ENCODE assay signal across 11 cellular contexts in the genomic region with DNA sequence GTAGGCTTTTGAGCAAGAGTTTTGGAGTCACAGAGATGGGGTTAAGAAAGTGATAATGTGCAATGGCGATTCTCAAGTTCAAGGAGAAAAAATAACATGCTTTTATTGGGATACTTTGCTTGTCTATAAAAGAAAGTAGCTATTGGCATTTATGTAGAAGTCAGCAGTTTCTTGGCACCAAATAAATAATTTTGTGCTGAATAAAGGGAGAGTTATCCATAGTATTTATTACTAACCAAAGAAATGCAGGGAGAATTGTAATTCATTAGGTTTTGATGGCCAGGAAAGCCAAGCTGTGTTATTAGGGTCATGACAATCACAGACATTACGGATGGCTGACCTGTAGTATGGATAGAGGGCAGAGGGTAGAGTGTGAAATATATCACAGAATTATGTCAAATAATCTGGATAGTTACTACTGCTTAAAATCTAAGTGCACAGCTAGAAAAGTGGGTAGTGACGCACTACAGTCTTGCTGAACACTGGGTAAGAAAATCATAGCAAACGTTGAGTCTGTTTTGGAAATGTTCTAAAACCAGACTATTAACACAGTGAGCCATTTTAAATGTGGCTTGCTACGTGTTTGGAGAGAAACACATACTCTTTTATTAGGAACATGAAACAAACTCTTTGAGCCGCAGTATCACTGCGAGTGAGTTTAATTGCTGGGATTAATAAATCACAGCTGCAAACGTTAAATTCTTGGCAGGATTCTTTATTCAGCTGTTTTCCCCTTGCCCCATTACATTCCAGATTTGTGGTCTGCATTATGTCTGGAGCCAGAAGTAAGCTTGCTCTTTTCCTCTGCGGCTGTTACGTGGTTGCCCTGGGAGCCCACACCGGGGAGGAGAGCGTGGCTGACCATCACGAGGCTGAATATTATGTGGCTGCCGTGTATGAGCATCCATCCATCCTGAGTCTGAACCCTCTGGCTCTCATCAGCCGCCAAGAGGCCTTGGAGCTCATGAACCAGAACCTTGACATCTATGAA. TPM values are rescaled to one million over a fixed set of nuclear protein-coding genes. Genes with fewer than 3 reads are reported as not detected.
DNase-seq lines count a peak whose midpoint lies in the region; ATAC-seq and TF ChIP-seq lines count a peak whose summit lies in the region.
"Had no signal": no experiment of that assay in that cellular context is flagged by ENCODE, and none has a peak within 500 bp of the region (broad histone marks: within the 10 kb centered on the region; RNA-seq: fewer than 3 reads in every experiment).

No MANE protein-coding gene starts in this region.

- H3K27ac ChIP-seq in colonic mucosa (peak overlapping the region; percentile 10), muscle layer of colon (ENCODE audit: low read depth, low read length) (peak overlapping the region; percentile 94), upper lobe of right lung (peak overlapping the region; percentile 71)

- H3K27me3 Mint-ChIP-seq in activated naive CD8-positive, alpha-beta T cell treated with anti-CD3 and anti-CD28 coated beads, Interleukin-2, amount 50 U/mL, for 24 hours, result no peaks in the 10 kb centered on the region
- H3K27me3 Mint-ChIP-seq in activated naive CD8-positive, alpha-beta T cell treated with anti-CD3 and anti-CD28 coated beads for 36 hours, result no peaks in the 10 kb centered on the region
- H3K27me3 Mint-ChIP-seq: CD4-positive, CD25-positive, alpha-beta regulatory T cell had no signal

- peak overlapping the region; percentile 89 for H3K27ac Mint-ChIP-seq in activated naive CD8-positive, alpha-beta T cell treated with anti-CD3 and anti-CD28 coated beads, Interleukin-2, amount 50 U/mL, for 24 hours
- H3K27ac Mint-ChIP-seq in activated naive CD8-positive, alpha-beta T cell treated with anti-CD3 and anti-CD28 coated beads for 36 hours, result no peak overlapping the region

- intact Hi-C loops in colonic mucosa (cut with DNase I), result loop anchor here (5.0 to 10.0 kb wide), 2 partner anchors 172 to 610 kb away; no protein-coding TSS in a partner anchor
- intact Hi-C loops in upper lobe of right lung (cut with DNase I), result no loop called here

- no peak for ATAC-seq in activated naive CD8-positive, alpha-beta T cell treated with anti-CD3 and anti-CD28 coated beads, Interleukin-2, amount 50 U/mL, for 24 hours
- ATAC-seq in upper lobe of right lung (no peak), GM21529 (IDR thresholded peaks at IDR 0.05; ENCODE audit: unreplicated experiment) (no peak), GM18868 (IDR thresholded peaks at IDR 0.05; ENCODE audit: unreplicated experiment) (no peak), HG02970 (IDR thresholded peaks at IDR 0.05; ENCODE audit: low FRiP score, unreplicated experiment) (no peak)

- peaks cover 93% of the 10 kb centered on the region for H3K4me1 Mint-ChIP-seq in activated naive CD8-positive, alpha-beta T cell treated with anti-CD3 and anti-CD28 coated beads, Interleukin-2, amount 50 U/mL, for 24 hours
- H3K4me1 Mint-ChIP-seq in activated naive CD8-positive, alpha-beta T cell treated with anti-CD3 and anti-CD28 coated beads for 36 hours, result peaks cover 56% of the 10 kb centered on the region

- no peaks in the 10 kb centered on the region for H3K36me3 ChIP-seq in colonic mucosa
- H3K36me3 ChIP-seq in muscle layer of colon (ENCODE audit: insufficient read depth, low read length), result no peaks in the 10 kb centered on the region
- no peaks in the 10 kb centered on the region for H3K36me3 ChIP-seq in upper lobe of right lung

- peaks cover 2% of the 10 kb centered on the region for H3K36me3 Mint-ChIP-seq in activated naive CD8-positive, alpha-beta T cell treated with anti-CD3 and anti-CD28 coated beads, Interleukin-2, amount 50 U/mL, for 24 hours (ENCODE audit: low read depth)
- H3K36me3 Mint-ChIP-seq in activated naive CD8-positive, alpha-beta T cell treated with anti-CD3 and anti-CD28 coated beads for 36 hours, result no peaks in the 10 kb centered on the region

- H3K27me3 ChIP-seq in colonic mucosa (no peaks in the 10 kb centered on the region), muscle layer of colon (ENCODE audit: control insufficient read depth in 1 of 2, insufficient read depth in 2 of 2, low read length in 2 of 2) (no peaks in the 10 kb centered on the region), upper lobe of right lung (no peaks in the 10 kb centered on the region)

- DNase-seq in activated naive CD8-positive, alpha-beta T cell treated with anti-CD3 and anti-CD28 coated beads, Interleukin-2, amount 50 U/mL, for 24 hours, result no peak
- DNase-seq in activated naive CD8-positive, alpha-beta T cell treated with anti-CD3 and anti-CD28 coated beads for 36 hours, result no peak
- no peak for DNase-seq in colonic mucosa
- no peak for DNase-seq in upper lobe of right lung
- DNase-seq: NCI-H510A treated with DMSO at 0.1 percent for 48 hours; stimulated activated CD4-positive, alpha-beta T cell treated with anti-CD3 and anti-CD28 coated beads, Interleukin-4, amount 100 ng/mL, for 1 hour had no signal

- no peak overlapping the region for H3K4me3 Mint-ChIP-seq in activated naive CD8-positive, alpha-beta T cell treated with anti-CD3 and anti-CD28 coated beads, Interleukin-2, amount 50 U/mL, for 24 hours
- H3K4me3 Mint-ChIP-seq in activated naive CD8-positive, alpha-beta T cell treated with anti-CD3 and anti-CD28 coated beads for 36 hours, result no peak overlapping the region

- TF ChIP-seq CTCF in colonic mucosa (IDR thresholded peaks at IDR 0.05) (no peak), upper lobe of right lung (IDR thresholded peaks at IDR 0.05) (no peak)

- H3K4me1 ChIP-seq in colonic mucosa, result no peaks in the 10 kb centered on the region
- peaks cover 89% of the 10 kb centered on the region for H3K4me1 ChIP-seq in muscle layer of colon (ENCODE audit: insufficient read depth, low read length)
- H3K4me1 ChIP-seq in upper lobe of right lung, result peaks cover 44% of the 10 kb centered on the region

- H3K9ac ChIP-seq in colonic mucosa (ENCODE audit: low read depth in 2 of 2, low read length in 2 of 2) (no peak overlapping the region), muscle layer of colon (ENCODE audit: low read length) (peak overlapping the region; percentile 26)

- H3K9me3 ChIP-seq in colonic mucosa, result no peaks in the 10 kb centered on the region
- H3K9me3 ChIP-seq in muscle layer of colon (ENCODE audit: low read length), result no peaks in the 10 kb centered on the region
- H3K9me3 ChIP-seq in upper lobe of right lung, result no peaks in the 10 kb centered on the region

- H3K4me3 ChIP-seq in colonic mucosa (no peak overlapping the region), muscle layer of colon (ENCODE audit: low read depth in 1 of 2, low read length in 2 of 2) (peak overlapping the region in 1 of 2 donors; percentile 8), upper lobe of right lung (no peak overlapping the region)

- H3K9me3 Mint-ChIP-seq in activated naive CD8-positive, alpha-beta T cell treated with anti-CD3 and anti-CD28 coated beads, Interleukin-2, amount 50 U/mL, for 24 hours, result no peaks in the 10 kb centered on the region
- H3K9me3 Mint-ChIP-seq in activated naive CD8-positive, alpha-beta T cell treated with anti-CD3 and anti-CD28 coated beads for 36 hours, result no peaks in the 10 kb centered on the region
- H3K9me3 Mint-ChIP-seq: CD4-positive, CD25-positive, alpha-beta regulatory T cell had no signal

RNA-seq across cellular contexts. Expression of a gene that starts 33.4 kb away (rescaled TPM):
- 1 to 10 TPM; 2.2 to 2.7 TPM for total RNA-seq in activated naive CD8-positive, alpha-beta T cell treated with anti-CD3 and anti-CD28 coated beads for 36 hours
- 10 to 100 TPM; 18.0 to 29.3 TPM for total RNA-seq in colonic mucosa
- total RNA-seq in upper lobe of right lung, result 24.6 TPM

RNA-seq across cellular contexts. Expression of a gene that starts 33.6 kb away (rescaled TPM):
- total RNA-seq in activated naive CD8-positive, alpha-beta T cell treated with anti-CD3 and anti-CD28 coated beads for 36 hours, result 10 to 100 TPM; 23.0 to 23.3 TPM
- 10 to 100 TPM; 13.1 to 19.1 TPM for total RNA-seq in colonic mucosa
- 15.2 TPM for total RNA-seq in upper lobe of right lung

Comparison
In these comparisons a context has a peak if more than half of its experiments do, and no peak if none do; other contexts are left out.
1. H3K27ac ChIP-seq: peak in every context shown above with its lines; median percentile 94 in muscle layer of colon; 71 in upper lobe of right lung; 10 in colonic mucosa.